Comparison of ENCODE assay signal across 1 cellular context in genomic region chr17:42536372-42537155, GRCh38.
TF ChIP-seq lines count a peak whose summit lies in the region.

No MANE protein-coding gene starts in this region.

TF ChIP-seq in K562, 482 proteins besides CTCF, POLR2A, EP300 and RAD21 (continued from another document):
- TF ChIP-seq NKRF (IDR thresholded peaks at IDR 0.05; ENCODE audit: borderline replicate concordance) (peak; percentile 53; the same call in 1 of the 2 replicates), SMAD4 (CRISPR knock-in tag; conservative IDR thresholded peaks at IDR 0.05) (peak; percentile 64; the same call in 1 of the 2 replicates), BACH1 (tag; IDR thresholded peaks at IDR 0.05) (no peak), HIVEP1 (CRISPR knock-in tag; IDR thresholded peaks at IDR 0.05) (0 out of 2 replicates have a peak, but pooled peaks have one; percentile 8), MECOM (CRISPR knock-in tag; IDR thresholded peaks at IDR 0.05) (0 out of 2 replicates have a peak, but pooled peaks have one; percentile 8), PHF8 (IDR thresholded peaks at IDR 0.05; ENCODE audit: borderline replicate concordance, low read length) (peak; percentile 61; the same call in 1 of the 2 replicates)
